Comparison of ENCODE assay signal across 1 cellular context in the genomic region with DNA sequence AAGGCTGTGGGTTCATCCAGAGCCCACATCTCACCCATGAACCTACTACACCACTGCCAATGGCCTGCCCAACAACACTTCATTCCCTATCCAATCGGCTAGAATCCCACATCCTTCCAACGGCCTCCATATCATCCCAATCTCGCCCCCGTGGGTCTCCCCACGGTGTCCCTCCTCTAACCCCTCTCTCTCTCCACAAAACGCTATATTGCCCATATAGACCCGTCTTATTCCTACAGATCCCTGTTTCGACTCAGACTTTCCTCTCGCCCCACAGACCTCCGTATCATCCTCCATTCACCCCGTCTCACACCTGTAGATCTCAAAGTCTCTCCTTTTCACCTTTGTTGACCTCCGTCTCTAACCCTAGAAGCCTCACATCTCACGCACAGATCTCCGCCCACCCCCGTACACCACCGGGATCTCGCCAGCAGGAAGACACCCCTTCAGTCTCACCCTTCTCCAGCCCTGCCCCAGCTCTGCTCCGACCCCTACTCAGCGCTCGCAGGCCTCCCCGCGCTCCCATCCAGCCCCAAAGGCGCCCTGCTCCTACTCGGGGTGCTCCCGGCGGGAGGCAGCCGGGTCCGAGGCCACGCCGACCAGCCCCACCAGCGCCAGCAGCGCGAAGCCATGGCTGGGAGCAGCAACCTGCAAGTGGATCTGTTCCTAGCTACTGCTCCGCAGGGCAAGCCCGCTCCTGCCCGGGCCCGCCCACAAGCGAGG.
TF ChIP-seq lines count a peak whose summit lies in the region.

A gene with protein sequence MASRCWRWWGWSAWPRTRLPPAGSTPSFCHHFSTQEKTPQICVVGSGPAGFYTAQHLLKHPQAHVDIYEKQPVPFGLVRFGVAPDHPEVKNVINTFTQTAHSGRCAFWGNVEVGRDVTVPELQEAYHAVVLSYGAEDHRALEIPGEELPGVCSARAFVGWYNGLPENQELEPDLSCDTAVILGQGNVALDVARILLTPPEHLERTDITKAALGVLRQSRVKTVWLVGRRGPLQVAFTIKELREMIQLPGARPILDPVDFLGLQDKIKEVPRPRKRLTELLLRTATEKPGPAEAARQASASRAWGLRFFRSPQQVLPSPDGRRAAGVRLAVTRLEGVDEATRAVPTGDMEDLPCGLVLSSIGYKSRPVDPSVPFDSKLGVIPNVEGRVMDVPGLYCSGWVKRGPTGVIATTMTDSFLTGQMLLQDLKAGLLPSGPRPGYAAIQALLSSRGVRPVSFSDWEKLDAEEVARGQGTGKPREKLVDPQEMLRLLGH (minus strand): TSS at position 682 of the 723 bp plus-strand sequence. CDS start 50 bp downstream, at position 632.

TF ChIP-seq in HepG2, 621 proteins besides CTCF, POLR2A, EP300 and RAD21 (continued from another document and continues in another):
- TF ChIP-seq TRAFD1 (CRISPR knock-in tag; IDR thresholded peaks at IDR 0.05; ENCODE audit: borderline replicate concordance) (no peak), ETV5 (CRISPR knock-in tag; IDR thresholded peaks at IDR 0.05; ENCODE audit: borderline replicate concordance) (peak; percentile 43), ZNF224 (CRISPR knock-in tag; IDR thresholded peaks at IDR 0.05) (no peak; the same call in 1 of the 2 replicates), EZH2 (conservative IDR thresholded peaks at IDR 0.05; ENCODE audit: low read depth, low read length) (no peak), MIXL1 (CRISPR knock-in tag; IDR thresholded peaks at IDR 0.05) (no peak), HNF4G (IDR thresholded peaks at IDR 0.05; ENCODE audit: borderline replicate concordance, low read depth, low read length) (no peak), HNF4G (CRISPR knock-in tag; IDR thresholded peaks at IDR 0.05; ENCODE audit: borderline replicate concordance, low read depth) (no peak), PAX8 (CRISPR knock-in tag; IDR thresholded peaks at IDR 0.05; ENCODE audit: borderline replicate concordance) (no peak), KDM3A (CRISPR knock-in tag; IDR thresholded peaks at IDR 0.05; ENCODE audit: low read depth) (peak; percentile 80; the same call in 1 of the 2 replicates), POGK (CRISPR knock-in tag; conservative IDR thresholded peaks at IDR 0.05) (peak; percentile 64; the same call in 1 of the 2 replicates), RFX5 (IDR thresholded peaks at IDR 0.05; ENCODE audit: low read depth, low read length) (no peak), FUBP1 (CRISPR knock-in tag; IDR thresholded peaks at IDR 0.05; ENCODE audit: borderline replicate concordance) (no peak), ZNF652 (CRISPR knock-in tag; IDR thresholded peaks at IDR 0.05; ENCODE audit: borderline replicate concordance, low read depth) (no peak; the same call in 1 of the 2 replicates), ZNF382 (CRISPR knock-in tag; IDR thresholded peaks at IDR 0.05; ENCODE audit: borderline replicate concordance) (no peak), ZSCAN31 (CRISPR knock-in tag; IDR thresholded peaks at IDR 0.05; ENCODE audit: low read depth) (peak; percentile 88; the same call in 1 of the 2 replicates), ZNF563 (CRISPR knock-in tag; IDR thresholded peaks at IDR 0.05) (peak; percentile 47), HOXA5 (CRISPR knock-in tag; IDR thresholded peaks at IDR 0.05) (peak; percentile 96), ZSCAN30 (CRISPR knock-in tag; IDR thresholded peaks at IDR 0.05) (peak; percentile 88; the same call in 1 of the 2 replicates), ZNF580 (CRISPR knock-in tag; IDR thresholded peaks at IDR 0.05; ENCODE audit: borderline replicate concordance, low read depth) (0 out of 2 replicates have a peak, but pooled peaks have one; percentile 42), MXI1 (IDR thresholded peaks at IDR 0.05; ENCODE audit: borderline replicate concordance, low read depth, low read length) (no peak), ZNF331 (CRISPR knock-in tag; IDR thresholded peaks at IDR 0.05) (peak; percentile 86), ZNF205 (CRISPR knock-in tag; IDR thresholded peaks at IDR 0.05) (peak; percentile 85), ZNF709 (CRISPR knock-in tag; IDR thresholded peaks at IDR 0.05) (0 out of 2 replicates have a peak, but pooled peaks have one; percentile 8), HNF1A (IDR thresholded peaks at IDR 0.05; ENCODE audit: low read depth) (no peak), HNF1A (CRISPR knock-in tag; IDR thresholded peaks at IDR 0.05; ENCODE audit: borderline replicate concordance) (no peak; the same call in 1 of the 2 replicates), ZSCAN22 (CRISPR knock-in tag; IDR thresholded peaks at IDR 0.05) (no peak), ZEB1 (IDR thresholded peaks at IDR 0.05; ENCODE audit: insufficient replicate concordance, low read depth) (no peak)
- TF ChIP-seq, protein P1, sequence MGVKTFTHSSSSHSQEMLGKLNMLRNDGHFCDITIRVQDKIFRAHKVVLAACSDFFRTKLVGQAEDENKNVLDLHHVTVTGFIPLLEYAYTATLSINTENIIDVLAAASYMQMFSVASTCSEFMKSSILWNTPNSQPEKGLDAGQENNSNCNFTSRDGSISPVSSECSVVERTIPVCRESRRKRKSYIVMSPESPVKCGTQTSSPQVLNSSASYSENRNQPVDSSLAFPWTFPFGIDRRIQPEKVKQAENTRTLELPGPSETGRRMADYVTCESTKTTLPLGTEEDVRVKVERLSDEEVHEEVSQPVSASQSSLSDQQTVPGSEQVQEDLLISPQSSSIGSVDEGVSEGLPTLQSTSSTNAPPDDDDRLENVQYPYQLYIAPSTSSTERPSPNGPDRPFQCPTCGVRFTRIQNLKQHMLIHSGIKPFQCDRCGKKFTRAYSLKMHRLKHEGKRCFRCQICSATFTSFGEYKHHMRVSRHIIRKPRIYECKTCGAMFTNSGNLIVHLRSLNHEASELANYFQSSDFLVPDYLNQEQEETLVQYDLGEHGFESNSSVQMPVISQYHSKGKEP (CRISPR knock-in tag; IDR thresholded peaks at IDR 0.05): peak; percentile 59; the same call in 1 of the 2 replicates
- TF ChIP-seq, protein P2, sequence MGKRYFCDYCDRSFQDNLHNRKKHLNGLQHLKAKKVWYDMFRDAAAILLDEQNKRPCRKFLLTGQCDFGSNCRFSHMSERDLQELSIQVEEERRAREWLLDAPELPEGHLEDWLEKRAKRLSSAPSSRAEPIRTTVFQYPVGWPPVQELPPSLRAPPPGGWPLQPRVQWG (CRISPR knock-in tag; IDR thresholded peaks at IDR 0.05; ENCODE audit: borderline replicate concordance, low read depth): no peak
- TF ChIP-seq, protein P3, sequence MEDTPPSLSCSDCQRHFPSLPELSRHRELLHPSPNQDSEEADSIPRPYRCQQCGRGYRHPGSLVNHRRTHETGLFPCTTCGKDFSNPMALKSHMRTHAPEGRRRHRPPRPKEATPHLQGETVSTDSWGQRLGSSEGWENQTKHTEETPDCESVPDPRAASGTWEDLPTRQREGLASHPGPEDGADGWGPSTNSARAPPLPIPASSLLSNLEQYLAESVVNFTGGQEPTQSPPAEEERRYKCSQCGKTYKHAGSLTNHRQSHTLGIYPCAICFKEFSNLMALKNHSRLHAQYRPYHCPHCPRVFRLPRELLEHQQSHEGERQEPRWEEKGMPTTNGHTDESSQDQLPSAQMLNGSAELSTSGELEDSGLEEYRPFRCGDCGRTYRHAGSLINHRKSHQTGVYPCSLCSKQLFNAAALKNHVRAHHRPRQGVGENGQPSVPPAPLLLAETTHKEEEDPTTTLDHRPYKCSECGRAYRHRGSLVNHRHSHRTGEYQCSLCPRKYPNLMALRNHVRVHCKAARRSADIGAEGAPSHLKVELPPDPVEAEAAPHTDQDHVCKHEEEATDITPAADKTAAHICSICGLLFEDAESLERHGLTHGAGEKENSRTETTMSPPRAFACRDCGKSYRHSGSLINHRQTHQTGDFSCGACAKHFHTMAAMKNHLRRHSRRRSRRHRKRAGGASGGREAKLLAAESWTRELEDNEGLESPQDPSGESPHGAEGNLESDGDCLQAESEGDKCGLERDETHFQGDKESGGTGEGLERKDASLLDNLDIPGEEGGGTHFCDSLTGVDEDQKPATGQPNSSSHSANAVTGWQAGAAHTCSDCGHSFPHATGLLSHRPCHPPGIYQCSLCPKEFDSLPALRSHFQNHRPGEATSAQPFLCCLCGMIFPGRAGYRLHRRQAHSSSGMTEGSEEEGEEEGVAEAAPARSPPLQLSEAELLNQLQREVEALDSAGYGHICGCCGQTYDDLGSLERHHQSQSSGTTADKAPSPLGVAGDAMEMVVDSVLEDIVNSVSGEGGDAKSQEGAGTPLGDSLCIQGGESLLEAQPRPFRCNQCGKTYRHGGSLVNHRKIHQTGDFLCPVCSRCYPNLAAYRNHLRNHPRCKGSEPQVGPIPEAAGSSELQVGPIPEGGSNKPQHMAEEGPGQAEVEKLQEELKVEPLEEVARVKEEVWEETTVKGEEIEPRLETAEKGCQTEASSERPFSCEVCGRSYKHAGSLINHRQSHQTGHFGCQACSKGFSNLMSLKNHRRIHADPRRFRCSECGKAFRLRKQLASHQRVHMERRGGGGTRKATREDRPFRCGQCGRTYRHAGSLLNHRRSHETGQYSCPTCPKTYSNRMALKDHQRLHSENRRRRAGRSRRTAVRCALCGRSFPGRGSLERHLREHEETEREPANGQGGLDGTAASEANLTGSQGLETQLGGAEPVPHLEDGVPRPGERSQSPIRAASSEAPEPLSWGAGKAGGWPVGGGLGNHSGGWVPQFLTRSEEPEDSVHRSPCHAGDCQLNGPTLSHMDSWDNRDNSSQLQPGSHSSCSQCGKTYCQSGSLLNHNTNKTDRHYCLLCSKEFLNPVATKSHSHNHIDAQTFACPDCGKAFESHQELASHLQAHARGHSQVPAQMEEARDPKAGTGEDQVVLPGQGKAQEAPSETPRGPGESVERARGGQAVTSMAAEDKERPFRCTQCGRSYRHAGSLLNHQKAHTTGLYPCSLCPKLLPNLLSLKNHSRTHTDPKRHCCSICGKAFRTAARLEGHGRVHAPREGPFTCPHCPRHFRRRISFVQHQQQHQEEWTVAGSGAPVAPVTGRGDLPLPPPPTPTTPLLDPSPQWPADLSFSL (CRISPR knock-in tag; IDR thresholded peaks at IDR 0.05): no peak
